ENCODE assay signal across 13 cellular contexts in the genomic region with DNA sequence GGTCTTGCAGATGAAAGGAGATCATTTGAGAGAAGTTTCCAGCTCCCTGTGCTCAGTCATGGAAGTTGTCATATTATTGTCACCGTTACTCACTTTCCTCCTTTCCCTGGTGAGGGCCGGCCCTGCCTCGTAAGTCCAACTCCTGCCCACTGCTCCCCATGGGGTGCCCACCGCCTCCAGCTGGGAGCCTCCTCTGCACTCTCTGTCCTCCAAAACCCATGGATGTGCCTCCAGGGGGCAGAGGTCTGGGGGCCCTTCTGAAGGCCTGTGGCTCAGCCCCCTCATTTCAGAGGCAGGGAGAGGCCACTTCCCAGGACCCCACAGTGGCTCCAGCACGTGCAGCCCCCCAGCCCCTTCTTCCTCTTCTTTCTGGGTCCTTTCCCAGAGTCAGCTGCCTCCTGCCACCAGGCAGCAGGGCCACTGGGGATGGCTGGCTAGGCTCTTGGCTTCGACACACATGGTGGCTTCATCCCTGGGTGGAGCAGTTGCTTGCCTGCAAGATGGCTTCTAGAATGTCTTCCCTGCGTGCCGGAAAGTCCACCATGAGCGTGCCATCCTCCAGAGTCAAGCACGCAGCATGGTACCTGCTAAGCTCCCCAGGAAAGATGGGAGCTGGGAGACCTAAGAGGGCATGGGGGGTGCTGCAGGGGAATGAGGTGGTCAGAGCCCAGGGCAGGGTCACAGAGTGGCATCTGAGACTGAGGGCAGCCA.
DNase-seq lines count a peak whose midpoint lies in the region; ATAC-seq and TF ChIP-seq lines count a peak whose summit lies in the region.
"Had no signal": no experiment of that assay in that cellular context is flagged by ENCODE, and none has a peak within 500 bp of the region (broad histone marks: within the 10 kb centered on the region; RNA-seq: fewer than 3 reads in every experiment).

No MANE protein-coding gene starts in this region.

- H3K4me3 Mint-ChIP-seq in T-cell = no peak overlapping the region

- H3F3A ChIP-seq in DOHH2 (ENCODE audit: control insufficient read depth, insufficient read depth) = peaks cover 26% of the 10 kb centered on the region

- ATAC-seq in T-cell (replicated peaks in 1 of 4) (no peak), foreskin keratinocyte (no peak)
- ATAC-seq: heart right ventricle, sciatic nerve had no signal

- POLR2A ChIA-PET in T-cell (lab: Charles Lee) = no interaction called here

- H3K79me2 ChIP-seq in DOHH2 (ENCODE audit: control insufficient read depth, low read length) = no peaks in the 10 kb centered on the region

- H3K4me2 ChIP-seq in BLaER1 (peak overlapping the region; percentile 85), DOHH2 (ENCODE audit: low read length) (peak overlapping the region; percentile 81)

- H3K4me1 Mint-ChIP-seq in T-cell = peaks cover 86 to 94% (median 92%) of the 10 kb centered on the region in 3 donors

- H3K27me3 Mint-ChIP-seq in T-cell = no peaks in the 10 kb centered on the region

- CTCF ChIA-PET in T-cell (lab: Charles Lee) = interaction anchor here in 1 of 2 donors (0.6 kb wide), 1 partner anchor 106 kb away, joined by 4 read pairs; no protein-coding TSS in a partner anchor

- H3K4me3 ChIP-seq in BLaER1 (no peak overlapping the region), DOHH2 (ENCODE audit: low read length) (peak overlapping the region; percentile 62)
- H3K4me3 ChIP-seq: heart right ventricle, ovary had no signal

- peak overlapping the region; percentile 63 for H3K27ac ChIP-seq in BLaER1
- H3K27ac ChIP-seq in DOHH2 (ENCODE audit: low read depth, low read length) = peak overlapping the region; percentile 59
- H3K27ac ChIP-seq in foreskin keratinocyte = peak overlapping the region; percentile 10
- H3K27ac ChIP-seq: KMS-11, ovary had no signal

- H4K20me1 ChIP-seq in BLaER1 (no peaks in the 10 kb centered on the region), DOHH2 (ENCODE audit: control insufficient read depth, insufficient read depth, low read depth, low read length) (no peaks in the 10 kb centered on the region)

- H3K9ac ChIP-seq in BLaER1 = peak overlapping the region; percentile 52; the same call in 1 of the 2 replicates
- H3K9ac ChIP-seq: KMS-11 had no signal

- peak overlapping the region; percentile 55 to 71 for H3K27ac Mint-ChIP-seq in T-cell

- H3K27me3 ChIP-seq in BLaER1 (no peaks in the 10 kb centered on the region), DOHH2 (ENCODE audit: control insufficient read depth, low read length) (no peaks in the 10 kb centered on the region), foreskin keratinocyte (peaks cover 15% of the 10 kb centered on the region)
- H3K27me3 ChIP-seq: ovary had no signal

- no peak for DNase-seq in T-cell
- DNase-seq in foreskin keratinocyte = no peak
- no peak for DNase-seq in NCI-H774 (lab: John Stamatoyannopoulos, UW)
- DNase-seq in nucleus accumbens (lab: John Stamatoyannopoulos, UW) = no peak
- no peak for DNase-seq in SK-N-DZ (ENCODE audit: low spot score)
- DNase-seq: aorta, cerebellar nuclear complex, heart right ventricle, ovary had no signal

- H3K9me2 ChIP-seq in DOHH2 (replicated peaks; ENCODE audit: control insufficient read depth, low read length) = no peaks in the 10 kb centered on the region

- TF ChIP-seq CTCF in DOHH2 (IDR thresholded peaks at IDR 0.05; ENCODE audit: low read depth, low read length, poor library complexity, severe bottlenecking) (peak; percentile 10), foreskin keratinocyte (conservative IDR thresholded peaks at IDR 0.05) (no peak)

- peaks cover 90% of the 10 kb centered on the region for H3K4me1 ChIP-seq in BLaER1
- H3K4me1 ChIP-seq in DOHH2 (ENCODE audit: control insufficient read depth, low read length) = peaks cover 99% of the 10 kb centered on the region
- peaks cover 11% of the 10 kb centered on the region for H3K4me1 ChIP-seq in foreskin keratinocyte

- no peaks in the 10 kb centered on the region for H3K9me3 Mint-ChIP-seq in T-cell

- no peaks in the 10 kb centered on the region for H3K9me3 ChIP-seq in BLaER1
- H3K9me3 ChIP-seq in DOHH2 (ENCODE audit: control insufficient read depth, insufficient read depth, low read length) = no peaks in the 10 kb centered on the region
- H3K9me3 ChIP-seq: heart right ventricle, ovary had no signal

- no peaks in the 10 kb centered on the region for H3K36me3 Mint-ChIP-seq in T-cell

- H3K36me3 ChIP-seq in BLaER1 (no peaks in the 10 kb centered on the region), DOHH2 (ENCODE audit: control insufficient read depth, low read length) (no peaks in the 10 kb centered on the region)
- H3K36me3 ChIP-seq: heart right ventricle, ovary had no signal

Comparison
In these comparisons a context has a peak if more than half of its experiments do, and no peak if none do; other contexts are left out.
1. H3K27ac ChIP-seq: peak in every context shown above with its lines; median percentile 63 in BLaER1; 59 in DOHH2; 10 in foreskin keratinocyte.